ENCODE assay signal across 1 cellular context in genomic region chr12:131131808-131132117, GRCh38.
TF ChIP-seq lines count a peak whose summit lies in the region.

No MANE protein-coding gene starts in this region.

TF ChIP-seq in GM23338, 12 proteins besides CTCF, POLR2A, EP300 and RAD21 (continued from another document):
- TF ChIP-seq ZNF462 (CRISPR knock-in tag; IDR thresholded peaks at IDR 0.05) (no peak), NANOG (IDR thresholded peaks at IDR 0.05; ENCODE audit: borderline replicate concordance) (no peak), STAT1 (IDR thresholded peaks at IDR 0.05; ENCODE audit: unreplicated experiment) (no peak), EZH2 (IDR thresholded peaks at IDR 0.05; ENCODE audit: low read depth, unreplicated experiment) (no peak), REST (IDR thresholded peaks at IDR 0.05; ENCODE audit: unreplicated experiment) (no peak), EZH2phosphoT487 (IDR thresholded peaks at IDR 0.05; ENCODE audit: unreplicated experiment) (no peak)
